In genomic region chr5:143029293-143029692, GRCh38 we compare ENCODE assay signal across 22 cellular contexts.
DNase-seq lines count a peak whose midpoint lies in the region; ATAC-seq and TF ChIP-seq lines count a peak whose summit lies in the region.
"Had no signal": no experiment of that assay in that cellular context is flagged by ENCODE, and none has a peak within 500 bp of the region (broad histone marks: within the 10 kb centered on the region; RNA-seq: fewer than 3 reads in every experiment).

No MANE protein-coding gene starts in this region.

- H3K9me3 Mint-ChIP-seq in CD8-positive, alpha-beta memory T cell, result no peaks in the 10 kb centered on the region
- H3K9me3 Mint-ChIP-seq in activated CD8-positive, alpha-beta T cell treated with anti-CD3 and anti-CD28 coated beads for 36 hours, result no peaks in the 10 kb centered on the region
- no peaks in the 10 kb centered on the region for H3K9me3 Mint-ChIP-seq in dendritic cell treated with granulocyte-macrophage colony-stimulating factor and Interleukin-4, amounts not matched to agents 40 ng/mL and 50 ng/mL, for 4 days
- H3K9me3 Mint-ChIP-seq in activated T-helper 2 cell treated with anti-CD3 and anti-CD28 coated beads, Interferon-gamma antibody, Interleukin-2, Interleukin-4, amounts not matched to agents 10 μg/mL and 5 μg/mL and 100 μg/mL, durations not matched to agents 14 hours and 24 hours and 36 hours, result no peaks in the 10 kb centered on the region
- H3K9me3 Mint-ChIP-seq: CD8-positive, alpha-beta T cell had no signal

- peak overlapping the region in 1 of 7 donors; percentile 48 for H3K4me3 Mint-ChIP-seq in CD8-positive, alpha-beta memory T cell
- H3K4me3 Mint-ChIP-seq in activated CD8-positive, alpha-beta T cell treated with anti-CD3 and anti-CD28 coated beads for 36 hours, result no peak overlapping the region
- H3K4me3 Mint-ChIP-seq in dendritic cell treated with granulocyte-macrophage colony-stimulating factor and Interleukin-4, amounts not matched to agents 40 ng/mL and 50 ng/mL, for 4 days, result no peak overlapping the region
- H3K4me3 Mint-ChIP-seq in activated T-helper 2 cell treated with anti-CD3 and anti-CD28 coated beads, Interferon-gamma antibody, Interleukin-2, Interleukin-4, amounts not matched to agents 10 μg/mL and 5 μg/mL and 100 μg/mL, durations not matched to agents 14 hours and 24 hours and 36 hours (ENCODE audit: low read depth), result no peak overlapping the region

- peaks cover 43 to 63% (median 60%) of the 10 kb centered on the region in 3 donors for H3K4me1 Mint-ChIP-seq in CD8-positive, alpha-beta memory T cell
- peaks cover 71% of the 10 kb centered on the region for H3K4me1 Mint-ChIP-seq in activated CD8-positive, alpha-beta T cell treated with anti-CD3 and anti-CD28 coated beads for 36 hours (ENCODE audit: low read depth)
- peaks cover 23% of the 10 kb centered on the region for H3K4me1 Mint-ChIP-seq in dendritic cell treated with granulocyte-macrophage colony-stimulating factor and Interleukin-4, amounts not matched to agents 40 ng/mL and 50 ng/mL, for 4 days (ENCODE audit: low read depth)
- H3K4me1 Mint-ChIP-seq in activated T-helper 2 cell treated with anti-CD3 and anti-CD28 coated beads, Interferon-gamma antibody, Interleukin-2, Interleukin-4, amounts not matched to agents 10 μg/mL and 5 μg/mL and 100 μg/mL, durations not matched to agents 14 hours and 24 hours and 36 hours (ENCODE audit: low read depth), result peaks cover 66% of the 10 kb centered on the region

- CTCF ChIA-PET in CD8-positive, alpha-beta memory T cell (lab: Charles Lee), result interaction anchor here (0.8 to 4.0 kb wide), 5 partner anchors 12 to 797 kb away, joined by 3 to 11 read pairs (median 3); no protein-coding TSS in a partner anchor
- CTCF ChIA-PET in activated CD8-positive, alpha-beta T cell treated with anti-CD3 and anti-CD28 coated beads for 36 hours (lab: Charles Lee), result interaction anchor here (1.1 to 2.3 kb wide), 4 partner anchors 9 to 190 kb away, joined by 3 to 6 read pairs (median 4); no protein-coding TSS in a partner anchor

- H3K4me1 ChIP-seq in CD8-positive, alpha-beta memory T cell (ENCODE audit: insufficient read depth, low read length), result peaks cover 24% of the 10 kb centered on the region
- peaks cover 5% of the 10 kb centered on the region for H3K4me1 ChIP-seq in thymus (ENCODE audit: control insufficient read depth, insufficient read depth, low read length)

- H3K9me3 ChIP-seq in CD8-positive, alpha-beta memory T cell (ENCODE audit: low read length), result no peaks in the 10 kb centered on the region
- no peaks in the 10 kb centered on the region for H3K9me3 ChIP-seq in thymus (ENCODE audit: control insufficient read depth)
- H3K9me3 ChIP-seq: SK-N-SH had no signal

- H3K4me3 ChIP-seq in CD8-positive, alpha-beta memory T cell (ENCODE audit: low read length), result no peak overlapping the region
- no peak overlapping the region for H3K4me3 ChIP-seq in thymus (ENCODE audit: low read length)

- no peak overlapping the region for H3K27ac ChIP-seq in CD8-positive, alpha-beta memory T cell (ENCODE audit: low read depth, low read length)
- H3K27ac ChIP-seq in thymus (ENCODE audit: low read depth), result peak overlapping the region; percentile 20
- H3K27ac ChIP-seq: KMS-11, RWPE1 had no signal

- 96% methylated on average over 4 of the region's 4 CpGs for WGBS in thymus

- H3K27ac Mint-ChIP-seq in CD8-positive, alpha-beta memory T cell, result peak overlapping the region in 6 of 8 donors; percentile 7 to 79 (median 48)
- H3K27ac Mint-ChIP-seq in activated CD8-positive, alpha-beta T cell treated with anti-CD3 and anti-CD28 coated beads for 36 hours, result peak overlapping the region; percentile 54
- H3K27ac Mint-ChIP-seq in dendritic cell treated with granulocyte-macrophage colony-stimulating factor and Interleukin-4, amounts not matched to agents 40 ng/mL and 50 ng/mL, for 4 days, result peak overlapping the region; percentile 9
- no peak overlapping the region for H3K27ac Mint-ChIP-seq in activated T-helper 2 cell treated with anti-CD3 and anti-CD28 coated beads, Interferon-gamma antibody, Interleukin-2, Interleukin-4, amounts not matched to agents 10 μg/mL and 5 μg/mL and 100 μg/mL, durations not matched to agents 14 hours and 24 hours and 36 hours

- no peaks in the 10 kb centered on the region for H3K27me3 Mint-ChIP-seq in CD8-positive, alpha-beta memory T cell
- H3K27me3 Mint-ChIP-seq in activated CD8-positive, alpha-beta T cell treated with anti-CD3 and anti-CD28 coated beads for 36 hours, result no peaks in the 10 kb centered on the region
- H3K27me3 Mint-ChIP-seq in dendritic cell treated with granulocyte-macrophage colony-stimulating factor and Interleukin-4, amounts not matched to agents 40 ng/mL and 50 ng/mL, for 4 days, result no peaks in the 10 kb centered on the region
- no peaks in the 10 kb centered on the region for H3K27me3 Mint-ChIP-seq in activated T-helper 2 cell treated with anti-CD3 and anti-CD28 coated beads, Interferon-gamma antibody, Interleukin-2, Interleukin-4, amounts not matched to agents 10 μg/mL and 5 μg/mL and 100 μg/mL, durations not matched to agents 14 hours and 24 hours and 36 hours (ENCODE audit: low read depth)

- H3K36me3 ChIP-seq in CD8-positive, alpha-beta memory T cell (ENCODE audit: insufficient read depth, low read length), result no peaks in the 10 kb centered on the region
- peaks cover 5% of the 10 kb centered on the region for H3K36me3 ChIP-seq in thymus (ENCODE audit: control insufficient read depth, insufficient read depth)

- peaks cover 5 to 24% (median 11%) of the 10 kb centered on the region in 3 donors for H3K36me3 Mint-ChIP-seq in CD8-positive, alpha-beta memory T cell
- peaks cover 7% of the 10 kb centered on the region for H3K36me3 Mint-ChIP-seq in activated CD8-positive, alpha-beta T cell treated with anti-CD3 and anti-CD28 coated beads for 36 hours (ENCODE audit: low read depth)
- peaks cover 59% of the 10 kb centered on the region for H3K36me3 Mint-ChIP-seq in dendritic cell treated with granulocyte-macrophage colony-stimulating factor and Interleukin-4, amounts not matched to agents 40 ng/mL and 50 ng/mL, for 4 days (ENCODE audit: low read depth)
- H3K36me3 Mint-ChIP-seq in activated T-helper 2 cell treated with anti-CD3 and anti-CD28 coated beads, Interferon-gamma antibody, Interleukin-2, Interleukin-4, amounts not matched to agents 10 μg/mL and 5 μg/mL and 100 μg/mL, durations not matched to agents 14 hours and 24 hours and 36 hours (ENCODE audit: low read depth), result peaks cover 26% of the 10 kb centered on the region

- no peak for DNase-seq in CD8-positive, alpha-beta memory T cell
- DNase-seq in activated CD8-positive, alpha-beta T cell treated with anti-CD3 and anti-CD28 coated beads for 36 hours, result peak; percentile 52
- DNase-seq in activated T-helper 2 cell treated with anti-CD3 and anti-CD28 coated beads, Interferon-gamma antibody, Interleukin-2, Interleukin-4, amounts not matched to agents 10 μg/mL and 5 μg/mL and 100 μg/mL, durations not matched to agents 14 hours and 24 hours and 36 hours (ENCODE audit: low spot score), result no peak
- DNase-seq in C1 segment of cervical spinal cord (lab: John Stamatoyannopoulos, UW), result no peak
- DNase-seq in stimulated activated CD4-positive, alpha-beta T cell treated with anti-CD3 and anti-CD28 coated beads, Interleukin-12 subunit alpha, Interleukin-12 subunit beta, amount 100 ng/mL, for 4 hours, result no peak
- DNase-seq: Calu3; CD8-positive, alpha-beta T cell; DMS153; NCI-H1105; NCI-H146; NCI-H2029 treated with DMSO at 0.1 percent for 48 hours; NCI-H226; NCI-H510A treated with DMSO at 0.1 percent for 48 hours; NCI-H774; NK-92 treated with Interleukin-12 subunit alpha and Interleukin-12 subunit beta, amount 100 ng/mL, for 24 hours; SHP77 treated with DMSO at 0.1 percent for 48 hours; SK-N-SH had no signal

- no peak for TF ChIP-seq CTCF in activated CD8-positive, alpha-beta T cell treated with anti-CD3 and anti-CD28 coated beads for 36 hours (IDR thresholded peaks at IDR 0.05)

- no peak for ATAC-seq in activated CD8-positive, alpha-beta T cell treated with anti-CD3 and anti-CD28 coated beads for 36 hours
- ATAC-seq: CD8-positive, alpha-beta T cell; HCT116 had no signal

- no peaks in the 10 kb centered on the region for H3K27me3 ChIP-seq in CD8-positive, alpha-beta memory T cell (ENCODE audit: insufficient read depth, low read length, poor library complexity, severe bottlenecking)
- no peaks in the 10 kb centered on the region for H3K27me3 ChIP-seq in thymus (ENCODE audit: control insufficient read depth, insufficient read depth)

- intact Hi-C loops in activated CD8-positive, alpha-beta T cell treated with anti-CD3 and anti-CD28 coated beads for 36 hours (cut with micrococcal nuclease), result no loop called here
- intact Hi-C loops in dendritic cell treated with granulocyte-macrophage colony-stimulating factor and Interleukin-4, amounts not matched to agents 40 ng/mL and 50 ng/mL, for 4 days (cut with micrococcal nuclease), result no loop called here
- intact Hi-C loops in activated T-helper 2 cell treated with anti-CD3 and anti-CD28 coated beads, Interferon-gamma antibody, Interleukin-2, Interleukin-4, amounts not matched to agents 10 μg/mL and 5 μg/mL and 100 μg/mL, durations not matched to agents 14 hours and 24 hours and 36 hours (cut with micrococcal nuclease), result no loop called here

- POLR2A ChIA-PET in CD8-positive, alpha-beta memory T cell (lab: Charles Lee), result no interaction called here
- POLR2A ChIA-PET in activated CD8-positive, alpha-beta T cell treated with anti-CD3 and anti-CD28 coated beads for 36 hours (lab: Charles Lee), result interaction anchor here (0.6 kb wide), 1 partner anchor 21 kb away, joined by 3 read pairs; no protein-coding TSS in a partner anchor
